In genomic region chr11:1087961-1088926, GRCh38 we compare ENCODE assay signal across 1 cellular context.
TF ChIP-seq lines count a peak whose summit lies in the region.

No MANE protein-coding gene starts in this region.

TF ChIP-seq in WTC11, 78 proteins besides CTCF, POLR2A, EP300 and RAD21 (continued from another document):
- no peak for TF ChIP-seq ATF2 (CRISPR knock-in tag; IDR thresholded peaks at IDR 0.05; ENCODE audit: borderline replicate concordance, low read depth)
